In the genomic region with DNA sequence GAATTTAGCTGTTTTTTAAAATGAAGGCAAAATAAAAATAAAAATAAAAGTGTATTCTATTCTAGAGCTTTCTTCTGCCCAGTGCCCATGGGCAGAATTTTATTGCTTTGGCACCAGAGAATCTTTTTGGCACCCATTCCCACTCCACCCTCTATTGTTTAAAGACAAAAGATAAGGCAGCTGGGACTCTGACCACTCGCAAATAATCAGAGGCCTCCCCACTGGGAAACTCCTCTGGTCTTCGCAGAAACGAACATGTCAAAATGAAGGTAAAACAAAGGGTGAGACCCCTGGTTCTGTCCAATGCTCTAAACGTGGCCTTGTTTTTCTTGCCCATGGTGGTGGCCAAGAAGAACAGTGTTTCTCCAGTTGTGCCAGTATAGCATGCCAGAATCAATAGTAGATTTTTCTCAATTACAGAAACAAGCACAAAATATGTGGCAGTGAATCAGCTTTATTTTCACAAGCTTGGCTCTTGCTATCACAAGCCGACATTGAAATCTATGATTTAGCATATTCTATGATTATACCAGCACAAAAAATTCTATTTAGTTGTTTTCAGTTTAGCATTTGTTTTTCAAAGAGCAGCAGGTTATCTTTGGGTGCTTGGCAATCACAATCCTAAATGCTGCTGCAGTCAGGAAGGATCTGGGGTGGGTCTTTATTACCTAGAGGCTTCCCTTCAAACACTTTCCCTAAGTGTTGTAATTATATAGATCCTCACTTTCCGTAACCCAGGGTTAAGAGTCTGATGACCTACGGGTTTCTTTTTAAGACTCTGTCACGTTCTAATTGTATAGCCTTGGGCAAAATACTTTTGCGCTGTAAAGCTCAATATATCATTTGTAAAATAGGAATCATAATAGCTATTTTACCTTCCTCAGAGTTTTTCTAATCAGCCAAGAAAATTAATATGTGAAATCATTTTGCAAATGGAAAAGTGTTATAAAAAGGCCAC, we compare ENCODE assay signal across 15 cellular contexts. TPM values are rescaled to one million over a fixed set of nuclear protein-coding genes. Genes with fewer than 3 reads are reported as not detected.
DNase-seq lines count a peak whose midpoint lies in the region; ATAC-seq, FAIRE-seq and TF ChIP-seq lines count a peak whose summit lies in the region.
"Had no signal": no experiment of that assay in that cellular context is flagged by ENCODE, and none has a peak within 500 bp of the region (broad histone marks: within the 10 kb centered on the region; RNA-seq: fewer than 3 reads in every experiment).

No MANE protein-coding gene starts in this region.

- H3K4me1 Mint-ChIP-seq in neural progenitor cell, result no peaks in the 10 kb centered on the region
- H3K4me1 Mint-ChIP-seq: activated CD4-positive, alpha-beta T cell treated with anti-CD3 and anti-CD28 coated beads, Interleukin-2, amount 10 ng/mL, durations not matched to agents 7 days and 5 days had no signal

- TF ChIP-seq CTCF in astrocyte of the spinal cord (IDR thresholded peaks at IDR 0.05; ENCODE audit: low read depth, low read length) (no peak), neural progenitor cell (IDR thresholded peaks at IDR 0.05) (no peak)

- no peaks in the 10 kb centered on the region for H4K20me1 ChIP-seq in neural progenitor cell (ENCODE audit: low read depth)

- peaks cover 5% of the 10 kb centered on the region for H3K9me3 Mint-ChIP-seq in neural progenitor cell
- H3K9me3 Mint-ChIP-seq: activated CD4-positive, alpha-beta T cell treated with anti-CD3 and anti-CD28 coated beads, Interleukin-2, amount 10 ng/mL, durations not matched to agents 7 days and 5 days; activated T-helper 1 cell treated with anti-CD3 and anti-CD28 coated beads, Interleukin-12 subunit alpha, Interleukin-12 subunit beta, Interleukin-2, Interleukin-4 antibody, amounts not matched to agents 30 ng/mL and 10 ng/mL and 1 ng/mL, durations not matched to agents 14 hours and 24 hours and 36 hours had no signal

- H3K4me3 ChIP-seq in astrocyte of the spinal cord (ENCODE audit: low read depth, low read length) (no peak overlapping the region), neural progenitor cell (no peak overlapping the region)

- H3F3A ChIP-seq in neural progenitor cell (ENCODE audit: low read depth), result no peaks in the 10 kb centered on the region

- H3K27me3 Mint-ChIP-seq in neural progenitor cell (ENCODE audit: insufficient read depth, low read depth), result no peaks in the 10 kb centered on the region
- H3K27me3 Mint-ChIP-seq: activated CD4-positive, alpha-beta T cell treated with anti-CD3 and anti-CD28 coated beads, Interleukin-2, amount 10 ng/mL, durations not matched to agents 7 days and 5 days had no signal

- H3K36me3 ChIP-seq in neural progenitor cell, result no peaks in the 10 kb centered on the region

- H3K36me3 Mint-ChIP-seq in neural progenitor cell, result peaks cover 23% of the 10 kb centered on the region

- TF ChIP-seq POLR2A in H54 (IDR thresholded peaks at IDR 0.05; ENCODE audit: low read depth, low read length), result no peak

- in situ Hi-C loops in astrocyte of the spinal cord (cut with HindIII; ENCODE audit: low sequenced_read_pairs), result no loop called here

- H3K79me2 ChIP-seq in neural progenitor cell (ENCODE audit: low read depth), result no peaks in the 10 kb centered on the region

- no peak for FAIRE-seq in H54 (lab: Jason Lieb, UNC)
- FAIRE-seq: endometrium had no signal

- H3K4me2 ChIP-seq in neural progenitor cell, result peak overlapping the region; percentile 52

- no peak overlapping the region for H2AFZ ChIP-seq in neural progenitor cell (replicated peaks)

- H3K4me3 Mint-ChIP-seq in neural progenitor cell, result no peak overlapping the region
- H3K4me3 Mint-ChIP-seq: activated CD4-positive, alpha-beta T cell treated with anti-CD3 and anti-CD28 coated beads, Interleukin-2, amount 10 ng/mL, durations not matched to agents 7 days and 5 days; activated T-helper 1 cell treated with anti-CD3 and anti-CD28 coated beads, Interleukin-12 subunit alpha, Interleukin-12 subunit beta, Interleukin-2, Interleukin-4 antibody, amounts not matched to agents 30 ng/mL and 10 ng/mL and 1 ng/mL, durations not matched to agents 14 hours and 24 hours and 36 hours had no signal

- H3K27me3 ChIP-seq in neural progenitor cell, result no peaks in the 10 kb centered on the region

- H3K27ac ChIP-seq in neural progenitor cell, result no peak overlapping the region

- no peak for ATAC-seq in GM18498 (IDR thresholded peaks at IDR 0.05; ENCODE audit: unreplicated experiment)
- ATAC-seq in HG03159 (IDR thresholded peaks at IDR 0.05; ENCODE audit: unreplicated experiment), result no peak

- H3K9me3 ChIP-seq in neural progenitor cell (ENCODE audit: low read depth), result no peaks in the 10 kb centered on the region

- H3K27ac Mint-ChIP-seq in neural progenitor cell, result no peak overlapping the region
- H3K27ac Mint-ChIP-seq: activated CD4-positive, alpha-beta T cell treated with anti-CD3 and anti-CD28 coated beads, Interleukin-2, amount 10 ng/mL, durations not matched to agents 7 days and 5 days; activated T-helper 1 cell treated with anti-CD3 and anti-CD28 coated beads, Interleukin-12 subunit alpha, Interleukin-12 subunit beta, Interleukin-2, Interleukin-4 antibody, amounts not matched to agents 30 ng/mL and 10 ng/mL and 1 ng/mL, durations not matched to agents 14 hours and 24 hours and 36 hours had no signal

- H3K4me1 ChIP-seq in neural progenitor cell, result peaks cover 14% of the 10 kb centered on the region

- DNase-seq in COR-L47 (lab: John Stamatoyannopoulos, UW) (peak; percentile 93), NCI-H2029 treated with DMSO at 0.1 percent for 48 hours (lab: John Stamatoyannopoulos, UW) (peak; percentile 57), astrocyte of the spinal cord (ENCODE audit: low read depth, low spot score) (peak; percentile 15), neural progenitor cell (ENCODE audit: low spot score) (peak; percentile 20), H54 (ENCODE audit: insufficient read length, low spot score) (no peak)
- no peak for DNase-seq in activated naive CD4-positive, alpha-beta T cell treated with anti-CD3 and anti-CD28 coated beads, Interleukin-2, amount 50 U/mL, for 16 hours
- DNase-seq: activated CD4-positive, alpha-beta T cell treated with anti-CD3 and anti-CD28 coated beads, Interleukin-2, amount 10 ng/mL, durations not matched to agents 7 days and 5 days; AML-193; DND-41; KG1; RPMI8226 had no signal

- H3K9ac ChIP-seq in neural progenitor cell, result no peak overlapping the region

RNA-seq across cellular contexts. Expression of gene KITLG, which starts 50.5 kb away (rescaled TPM):
- total RNA-seq in neural progenitor cell (ENCODE audit: low replicate concordance), result 1.0 and 1.2 TPM in 2 replicates
- total RNA-seq: activated T-helper 1 cell treated with anti-CD3 and anti-CD28 coated beads, Interleukin-12 subunit alpha, Interleukin-12 subunit beta, Interleukin-2, Interleukin-4 antibody, amounts not matched to agents 30 ng/mL and 10 ng/mL and 1 ng/mL, durations not matched to agents 14 hours and 24 hours and 36 hours had no signal

Comparison
In these comparisons a context has a peak if more than half of its experiments do, and no peak if none do; other contexts are left out.
1. DNase-seq: peak in COR-L47 (single experiment), NCI-H2029 treated with DMSO at 0.1 percent for 48 hours (single experiment), astrocyte of the spinal cord (single experiment) and neural progenitor cell (single experiment); none in activated naive CD4-positive, alpha-beta T cell treated with anti-CD3 and anti-CD28 coated beads, Interleukin-2, amount 50 U/mL, for 16 hours (single experiment) and H54 (single experiment).